ENCODE assay signal across 8 cellular contexts in genomic region chr1:66374561-66375111, GRCh38.
A peak's percentile ranks its signal among the peaks of the same experiment; 100 is the strongest.
DNase-seq lines count a peak whose midpoint lies in the region; ATAC-seq, FAIRE-seq and TF ChIP-seq lines count a peak whose summit lies in the region.

No MANE protein-coding gene starts in this region.

- POLR2A ChIA-PET in HepG2 (lab: Yijun Ruan, JAX) = no interaction called here

- no peaks in the 10 kb centered on the region for H4K20me1 ChIP-seq in HepG2 (ENCODE audit: insufficient read depth, low read length)

- no peaks in the 10 kb centered on the region for H3K79me2 ChIP-seq in HepG2 (ENCODE audit: insufficient read depth, low read length)

- intact Hi-C loops in right lobe of liver (cut with DNase I) = no loop called here
- intact Hi-C loops in HepG2 (cut with micrococcal nuclease; ENCODE audit: unreplicated experiment) = no loop called here

- H3K27me3 ChIP-seq in right lobe of liver = no peaks in the 10 kb centered on the region
- H3K27me3 ChIP-seq in HepG2 (ENCODE audit: control insufficient read depth in 1 of 2, insufficient read depth in 2 of 2, low read length in 2 of 2) = no peaks in the 10 kb centered on the region; a peak in 1 of 5 replicates
- H3K27me3 ChIP-seq in HAP-1 (ENCODE audit: low read depth) = no peaks in the 10 kb centered on the region

- DNase-seq in right lobe of liver (no peak), HepG2 (ENCODE audit: low spot score) (no peak), fibroblast of gingiva (ENCODE audit: low read depth) (peak; percentile 81), HAP-1 (ENCODE audit: low spot score in 2 of 2) (no peak), HT-29 (ENCODE audit: low spot score) (no peak)
- peak; percentile 47 for DNase-seq in stimulated activated CD8-positive, alpha-beta memory T cell treated with anti-CD3 and anti-CD28 coated beads, Interleukin-4, amount 100 ng/mL, for 48 hours

- WGBS in right lobe of liver (ENCODE audit: insufficient coverage, low coverage, low lambda C conversion rate, missing lambda C conversion rate) = 31% methylated on average over 2 of the region's 2 CpGs
- whole genome bisulfite sequencing in HepG2 (ENCODE audit: low lambda C conversion rate) = 0% methylated on average over 2 of the region's 2 CpGs

- CTCF ChIA-PET in HepG2 (lab: Yijun Ruan, JAX; ENCODE audit: low intra/inter-chr PET ratio, low total read pairs) = no interaction called here

- TF ChIP-seq RAD21 in HepG2 (CRISPR knock-in tag; IDR thresholded peaks at IDR 0.05) = no peak

- H3K27ac ChIP-seq in right lobe of liver (peak overlapping the region in 1 of 3 donors; percentile 21), HepG2 (ENCODE audit: extremely low read length, insufficient read depth, low read length) (no peak overlapping the region)

- FAIRE-seq in HepG2 (lab: Jason Lieb, UNC) = no peak

- H3K36me3 ChIP-seq in right lobe of liver = no peaks in the 10 kb centered on the region
- no peaks in the 10 kb centered on the region for H3K36me3 ChIP-seq in HepG2 (replicated peaks in 1 of 2; ENCODE audit: control insufficient read depth in 1 of 2, insufficient read depth in 2 of 2, low read length in 2 of 2)
- H3K36me3 ChIP-seq in HAP-1 (replicated peaks) = no peaks in the 10 kb centered on the region

- no peak overlapping the region for H3K9ac ChIP-seq in HepG2 (ENCODE audit: insufficient read depth, low read depth, low read length)

- in situ Hi-C loops in HepG2 (cut with HindIII; ENCODE audit: extremely low pct_ligation_motif_present, low pct_unique_long_range_greater_than_20kb) (no loop called here), HAP-1 (cut with MboI; ENCODE audit: low sequenced_read_pairs) (no loop called here)

- ATAC-seq in right lobe of liver = peak in 3 of 4 donors; percentile 27 to 42 (median 38)
- ATAC-seq in HepG2 = no peak
- ATAC-seq in HG02981 (IDR thresholded peaks at IDR 0.05; ENCODE audit: unreplicated experiment) = peak; percentile 46
- ATAC-seq in SK-N-SH treated with all-trans-retinoic acid at 6 μM for 48 hours = peak; percentile 83

- no peak for TF ChIP-seq EP300 in HepG2 (IDR thresholded peaks at IDR 0.05; ENCODE audit: low read depth in 2 of 2, low read length in 2 of 2)
- no peak for TF ChIP-seq EP300 in HepG2 (CRISPR knock-in tag; IDR thresholded peaks at IDR 0.05; ENCODE audit: borderline replicate concordance)

- BruUV-seq in HepG2 (replicated peaks; lab: Mats Ljungman, UMichigan) = no TSS peak

- H3K4me2 ChIP-seq in HepG2 (ENCODE audit: low read depth, low read length) = no peak overlapping the region

- TF ChIP-seq CTCF in right lobe of liver (IDR thresholded peaks at IDR 0.05) (no peak), HepG2 (CRISPR knock-in tag; IDR thresholded peaks at IDR 0.05) (no peak)

- no peak overlapping the region for H2AFZ ChIP-seq in HepG2 (ENCODE audit: low read length)

- no peak for TF ChIP-seq POLR2A in right lobe of liver (IDR thresholded peaks at IDR 0.05)
- TF ChIP-seq POLR2A in HepG2 (IDR thresholded peaks at IDR 0.05; ENCODE audit: insufficient read depth in 1 of 2, low read depth in 2 of 2, low read length in 2 of 2) = no peak

- H3K9me3 ChIP-seq in right lobe of liver (no peaks in the 10 kb centered on the region), HepG2 (ENCODE audit: low read length) (no peaks in the 10 kb centered on the region), HAP-1 (no peaks in the 10 kb centered on the region)

- H3K4me3 ChIP-seq in right lobe of liver = no peak overlapping the region
- no peak overlapping the region for H3K4me3 ChIP-seq in HepG2 (replicated peaks in 1 of 3; ENCODE audit: insufficient read depth in 1 of 3, low read depth in 2 of 3, low read length in 3 of 3)
- no peak overlapping the region for H3K4me3 ChIP-seq in HAP-1

- H3K4me1 ChIP-seq in right lobe of liver (no peaks in the 10 kb centered on the region), HepG2 (ENCODE audit: insufficient read depth, low read length) (no peaks in the 10 kb centered on the region), HAP-1 (no peaks in the 10 kb centered on the region)

TF ChIP-seq in HepG2, 621 proteins besides CTCF, POLR2A, EP300 and RAD21 (continues in another document):
- TF ChIP-seq ZNF737 (CRISPR knock-in tag; IDR thresholded peaks at IDR 0.05; ENCODE audit: borderline replicate concordance) (no peak), AGO2 (optimal IDR thresholded peaks at IDR 0.05; ENCODE audit: low read depth, low read length) (no peak), ZBTB38 (CRISPR knock-in tag; IDR thresholded peaks at IDR 0.05) (no peak), SIX4 (CRISPR knock-in tag; IDR thresholded peaks at IDR 0.05) (no peak), RARA (CRISPR knock-in tag; IDR thresholded peaks at IDR 0.05) (no peak)

TF ChIP-seq in SK-N-SH treated with all-trans-retinoic acid at 6 μM for 48 hours, 23 proteins besides CTCF, POLR2A, EP300 and RAD21:
- TF ChIP-seq ZNF70 (CRISPR knock-in tag; IDR thresholded peaks at IDR 0.05) (no peak), ISL1 (CRISPR knock-in tag; IDR thresholded peaks at IDR 0.05) (peak; percentile 71), ESRRG (CRISPR knock-in tag; IDR thresholded peaks at IDR 0.05) (no peak), PATZ1 (CRISPR knock-in tag; IDR thresholded peaks at IDR 0.05; ENCODE audit: borderline replicate concordance) (0 out of 2 replicates have a peak, but pooled peaks have one; percentile 48), ZFP3 (CRISPR knock-in tag; IDR thresholded peaks at IDR 0.05) (0 out of 2 replicates have a peak, but pooled peaks have one; percentile 29), TOX (CRISPR knock-in tag; IDR thresholded peaks at IDR 0.05; ENCODE audit: borderline replicate concordance) (0 out of 2 replicates have a peak, but pooled peaks have one; percentile 5), OSR1 (CRISPR knock-in tag; IDR thresholded peaks at IDR 0.05) (no peak)
TF ChIP-seq in SK-N-SH treated with all-trans-retinoic acid at 6 μM for 48 hours: peak in this region for 4.

Comparison
In these comparisons a context has a peak if more than half of its experiments do, and no peak if none do; other contexts are left out.
1. DNase-seq: peak in fibroblast of gingiva (single experiment) and stimulated activated CD8-positive, alpha-beta memory T cell treated with anti-CD3 and anti-CD28 coated beads, Interleukin-4, amount 100 ng/mL, for 48 hours (single experiment); none in right lobe of liver (0 of 3), HepG2 (single experiment), HAP-1 (0 of 2) and HT-29 (single experiment).